In the genomic region with DNA sequence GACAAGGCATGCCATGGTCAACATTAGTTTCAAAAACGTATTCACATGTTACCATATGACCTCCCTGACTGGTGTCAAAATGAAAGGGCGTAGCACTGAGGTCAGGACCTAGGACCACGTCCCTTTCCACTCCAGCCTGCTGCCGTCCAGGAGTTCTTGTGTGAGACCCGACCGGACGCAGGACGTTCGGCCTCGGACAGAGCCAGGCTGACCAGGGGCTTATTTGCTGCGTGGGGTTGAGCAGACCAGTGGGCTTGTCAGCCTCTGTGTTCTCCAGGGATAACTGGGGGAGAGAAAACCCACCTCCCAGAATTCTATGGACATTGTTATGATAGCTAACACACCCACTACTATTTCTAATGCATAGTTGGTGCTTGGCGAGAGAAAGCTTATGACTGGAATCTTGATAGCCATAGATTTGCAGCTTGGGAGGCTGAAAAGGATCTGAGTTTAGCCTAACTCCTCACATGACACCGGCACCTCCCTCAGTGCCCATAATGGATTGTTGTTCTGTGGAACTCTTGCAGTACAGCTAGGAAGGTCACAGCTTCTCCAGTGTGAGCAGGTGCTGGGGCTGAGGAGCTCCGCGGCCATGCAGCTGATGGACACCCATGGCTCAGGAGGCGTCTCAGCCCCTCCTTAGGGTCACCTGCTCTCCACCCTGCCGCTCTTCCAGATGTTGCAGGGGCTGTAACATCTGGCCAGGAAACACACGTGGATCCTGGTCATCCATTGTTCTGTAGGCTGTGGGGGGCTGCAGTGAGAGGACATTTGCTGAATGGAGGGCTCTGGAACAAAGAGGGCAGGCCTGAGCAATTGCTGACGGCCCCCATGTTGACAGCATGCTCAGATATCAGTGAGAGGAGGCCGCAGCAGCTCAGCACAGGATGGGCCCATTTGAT, we compare ENCODE assay signal across 19 cellular contexts.
DNase-seq lines count a peak whose midpoint lies in the region; ATAC-seq and TF ChIP-seq lines count a peak whose summit lies in the region.
"Had no signal": no experiment of that assay in that cellular context is flagged by ENCODE, and none has a peak within 500 bp of the region (broad histone marks: within the 10 kb centered on the region; RNA-seq: fewer than 3 reads in every experiment).

No MANE protein-coding gene starts in this region.

- H2BK120ac ChIP-seq in neuronal stem cell (ENCODE audit: low read depth, low read length), result no peak overlapping the region

- H3K79me1 ChIP-seq in neuronal stem cell (ENCODE audit: low read depth, low read length), result no peaks in the 10 kb centered on the region

- WGBS in neuronal stem cell (ENCODE audit: extremely low coverage in 2 of 2, insufficient read length in 2 of 2, insufficient replicate concordance in 1 of 2), 2 donors, result no CpG with 5 or more reads among the region's 20 CpGs

- no peak overlapping the region for H2BK15ac ChIP-seq in neuronal stem cell (ENCODE audit: low read length)

- H3K9me3 ChIP-seq in neuronal stem cell (replicated peaks in 1 of 2; ENCODE audit: control insufficient read depth in 2 of 2, insufficient read depth in 1 of 2, low read depth in 1 of 2, low read length in 2 of 2), result no peaks in the 10 kb centered on the region
- H3K9me3 ChIP-seq: A549, Caco-2 had no signal

- H3K27me3 ChIP-seq in neuronal stem cell (ENCODE audit: control insufficient read depth in 3 of 3, insufficient read depth in 3 of 3, low read depth in 1 of 3, low read length in 3 of 3), result no peaks in the 10 kb centered on the region

- H3K4ac ChIP-seq in neuronal stem cell (ENCODE audit: low read length), result no peak overlapping the region

- peak overlapping the region; percentile 74 for H2AFZ ChIP-seq in neuronal stem cell (ENCODE audit: low read length)
- H2AFZ ChIP-seq: GM23248 had no signal

- H3K27ac ChIP-seq in neuronal stem cell (replicated peaks; ENCODE audit: low read length), result no peak overlapping the region
- H3K27ac ChIP-seq: 22Rv1, A549, C4-2B, GM23248 had no signal

- H3K36me3 ChIP-seq in neuronal stem cell (replicated peaks in 1 of 2; ENCODE audit: control insufficient read depth in 2 of 2, insufficient read depth in 2 of 2, low read length in 2 of 2), result no peaks in the 10 kb centered on the region

- H3K4me2 ChIP-seq in neuronal stem cell (ENCODE audit: insufficient read depth, low read length, poor library complexity, severe bottlenecking), result no peak overlapping the region
- H3K4me2 ChIP-seq: A549 had no signal

- intact Hi-C loops in cardiac septum (cut with DNase I) (no loop called here), Right ventricle myocardium inferior (cut with DNase I) (no loop called here), sciatic nerve (cut with DNase I) (no loop called here)

- no peak overlapping the region for H3K14ac ChIP-seq in neuronal stem cell (ENCODE audit: low read length)

- peak overlapping the region; percentile 8 for H2AK5ac ChIP-seq in neuronal stem cell (ENCODE audit: low read depth, low read length)

- H3K4me3 ChIP-seq in neuronal stem cell (ENCODE audit: low read length in 2 of 2), result no peak overlapping the region
- no peak overlapping the region for H3K4me3 ChIP-seq in foreskin fibroblast (ENCODE audit: low read depth in 1 of 2, low read length in 2 of 2)
- H3K4me3 ChIP-seq: A549, GM23248 had no signal

- H3K23ac ChIP-seq in neuronal stem cell (ENCODE audit: low read depth, low read length, poor library complexity), result no peak overlapping the region

- DNase-seq in cardiac septum (ENCODE audit: low spot score) (peak; percentile 71), Right ventricle myocardium inferior (ENCODE audit: missing footprints) (no peak), neuronal stem cell (ENCODE audit: low spot score) (no peak), sciatic nerve (ENCODE audit: low spot score) (peak; percentile 5), foreskin fibroblast (no peak), NCI-H2081 treated with DMSO at 0.1 percent for 48 hours (lab: John Stamatoyannopoulos, UW) (no peak), NCI-H2029 (lab: John Stamatoyannopoulos, UW) (no peak)
- DNase-seq: AML-193; Caco-2; CD4-positive, alpha-beta T cell; DMS79; GDM1; GM23248; HCEC 1CT had no signal

- no peak overlapping the region for H4K8ac ChIP-seq in neuronal stem cell (ENCODE audit: low read depth, low read length)

- ATAC-seq in Right ventricle myocardium inferior (no peak), sciatic nerve (no peak), HG02642 (IDR thresholded peaks at IDR 0.05; ENCODE audit: poor library complexity, unreplicated experiment) (no peak)
- ATAC-seq: A549, HepG2 had no signal

- no peak overlapping the region for H2BK12ac ChIP-seq in neuronal stem cell (ENCODE audit: low read length)

- no peak overlapping the region for H4K91ac ChIP-seq in neuronal stem cell (ENCODE audit: low read depth, low read length, poor library complexity)

- no peak for TF ChIP-seq CTCF in foreskin fibroblast (IDR thresholded peaks at IDR 0.05; ENCODE audit: low read depth, low read length)

- H2BK5ac ChIP-seq in neuronal stem cell (ENCODE audit: low read length), result no peak overlapping the region

- H3K18ac ChIP-seq in neuronal stem cell (ENCODE audit: low read length), result no peak overlapping the region

- peaks cover 7 to 13% of the 10 kb centered on the region in 2 donors for H3K4me1 ChIP-seq in neuronal stem cell (ENCODE audit: control insufficient read depth in 2 of 2, insufficient read depth in 1 of 2, low read depth in 1 of 2, low read length in 2 of 2)
- H3K4me1 ChIP-seq: A549, Caco-2 had no signal

- H3K9ac ChIP-seq in neuronal stem cell (ENCODE audit: low read depth, low read length, poor library complexity), result no peak overlapping the region
- H3K9ac ChIP-seq: GM23248 had no signal

Comparison
In these comparisons a context has a peak if more than half of its experiments do, and no peak if none do; other contexts are left out.
1. DNase-seq: peak in cardiac septum (single experiment) and sciatic nerve (single experiment); none in Right ventricle myocardium inferior (single experiment), neuronal stem cell (single experiment), foreskin fibroblast (0 of 2), NCI-H2081 treated with DMSO at 0.1 percent for 48 hours (single experiment) and NCI-H2029 (single experiment).